8 cellular contexts compared by ENCODE assay signal in the genomic region with DNA sequence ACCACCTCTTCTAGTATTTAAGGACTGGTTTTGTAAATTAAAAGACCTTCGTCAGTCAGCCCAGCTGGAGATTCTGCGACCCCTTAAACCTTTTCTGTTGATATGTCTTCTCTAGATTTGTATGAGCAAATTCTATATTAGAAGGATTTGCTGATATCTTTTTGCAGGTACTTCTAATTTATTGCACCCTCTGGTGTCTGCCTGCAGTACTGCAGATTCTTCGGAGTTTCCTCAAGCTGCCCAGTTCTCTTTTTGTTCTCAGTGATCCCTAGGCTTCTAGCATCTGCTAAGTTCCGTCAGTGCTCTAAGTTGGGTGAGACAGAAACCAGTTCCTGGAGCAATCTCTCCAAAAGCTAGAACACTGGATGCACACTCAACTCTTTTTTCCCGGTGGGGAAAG.
DNase-seq lines count a peak whose midpoint lies in the region; ATAC-seq, FAIRE-seq and TF ChIP-seq lines count a peak whose summit lies in the region.

No MANE protein-coding gene starts in this region.

- peak; percentile 82 for ATAC-seq in GM12878

- H3K79me2 ChIP-seq in DOHH2 (ENCODE audit: control insufficient read depth, low read length) (no peaks in the 10 kb centered on the region), GM12878 (ENCODE audit: control insufficient read depth, insufficient read depth, low read length) (no peaks in the 10 kb centered on the region), keratinocyte (ENCODE audit: control insufficient read depth, insufficient read depth, low read length) (no peaks in the 10 kb centered on the region)

- FAIRE-seq in GM12878 (lab: Jason Lieb, UNC) (peak; percentile 90), keratinocyte (lab: Jason Lieb, UNC) (no peak)

- H3K4me1 ChIP-seq in DOHH2 (ENCODE audit: control insufficient read depth, low read length) (no peaks in the 10 kb centered on the region), SJSA1 (replicated peaks) (no peaks in the 10 kb centered on the region), GM12878 (ENCODE audit: control insufficient read depth, insufficient read depth, low read length) (no peaks in the 10 kb centered on the region), keratinocyte (ENCODE audit: control insufficient read depth, extremely low read depth, insufficient read depth, low read length) (no peaks in the 10 kb centered on the region)

- H4K20me1 ChIP-seq in DOHH2 (ENCODE audit: control insufficient read depth, insufficient read depth, low read depth, low read length) (no peaks in the 10 kb centered on the region), GM12878 (ENCODE audit: control insufficient read depth, insufficient read depth) (no peaks in the 10 kb centered on the region), keratinocyte (ENCODE audit: control insufficient read depth, extremely low read depth, insufficient read depth, low read length) (no peaks in the 10 kb centered on the region)

- no peak overlapping the region for H2AFZ ChIP-seq in GM12878 (ENCODE audit: control insufficient read depth, low read depth, low read length)
- H2AFZ ChIP-seq in keratinocyte (ENCODE audit: control insufficient read depth, low read length), result no peak overlapping the region

- TF ChIP-seq RAD21 in GM12878 (IDR thresholded peaks at IDR 0.05; ENCODE audit: insufficient read depth, low read depth, low read length), result peak; percentile 66

- no peaks in the 10 kb centered on the region for H3K9me2 ChIP-seq in DOHH2 (replicated peaks; ENCODE audit: control insufficient read depth, low read length)

- H3K4me3 ChIP-seq in DOHH2 (ENCODE audit: low read length) (no peak overlapping the region), HL-60 (replicated peaks; ENCODE audit: insufficient read depth, low read length) (no peak overlapping the region), SJSA1 (no peak overlapping the region), GM12878 (no peak overlapping the region), keratinocyte (ENCODE audit: control insufficient read depth in 2 of 3, extremely low read depth in 1 of 3, insufficient read depth in 2 of 3, low read depth in 1 of 3, low read length in 3 of 3) (no peak overlapping the region)

- DNase-seq in GM20000 (ENCODE audit: low spot score), result peak; percentile 14
- peak in 1 of 2 experiments; percentile 73 for DNase-seq in HL-60 (ENCODE audit: low read depth in 1 of 2, low spot score in 1 of 2)
- peak; percentile 30 to 47 for DNase-seq in SJSA1 (ENCODE audit: low read depth in 1 of 2, low spot score in 2 of 2)
- peak; percentile 8 for DNase-seq in GM12878 (ENCODE audit: low read depth, low spot score)
- no peak for DNase-seq in keratinocyte (ENCODE audit: low read depth, low spot score)
- peak; percentile 22 for DNase-seq in stimulated activated CD4-positive, alpha-beta T cell treated with anti-CD3 and anti-CD28 coated beads, Interleukin-4, amount 100 ng/mL, for 1 hour
- no peak for DNase-seq in GM19240 (ENCODE audit: insufficient read length, low spot score)

- H3K4me2 ChIP-seq in DOHH2 (ENCODE audit: low read length) (no peak overlapping the region), GM12878 (ENCODE audit: control insufficient read depth, insufficient read depth) (no peak overlapping the region), keratinocyte (ENCODE audit: control insufficient read depth, extremely low read depth, insufficient read depth, low read depth, low read length) (no peak overlapping the region)

- SMC1A ChIA-PET in GM12878 (lab: Charles Lee; ENCODE audit: uncharacterized antibody, unreplicated experiment), result interaction anchor here (0.7 to 3.5 kb wide), 17 partner anchors 10 to 1450 kb away, joined by 3 to 38 read pairs (median 3); no protein-coding TSS in a partner anchor

- in situ Hi-C loops in GM12878 (cut with MboI), result loop anchor here (5.0 to 25.0 kb wide), 2 partner anchors 279 to 1454 kb away; no protein-coding TSS in a partner anchor

- no peaks in the 10 kb centered on the region for H3K9me1 ChIP-seq in keratinocyte (ENCODE audit: control insufficient read depth, extremely low read depth, insufficient read depth, low read length)

- TF ChIP-seq CTCF in DOHH2 (IDR thresholded peaks at IDR 0.05; ENCODE audit: low read depth, low read length, poor library complexity, severe bottlenecking) (peak; percentile 81), GM20000 (IDR thresholded peaks at IDR 0.05; ENCODE audit: extremely low read depth, missing control alignments) (peak; percentile 69), HL-60 (IDR thresholded peaks at IDR 0.05; ENCODE audit: insufficient read depth, low read length) (peak; percentile 53), GM12878 (IDR thresholded peaks at IDR 0.05 in 2 of 3, conservative IDR thresholded peaks at IDR 0.05 in 1 of 3; ENCODE audit: control insufficient read depth in 2 of 3, extremely low read depth in 1 of 3, insufficient read depth in 1 of 3, low read depth in 3 of 3, low read length in 3 of 3) (peak; percentile 69 to 80 (median 74)), keratinocyte (optimal IDR thresholded peaks at IDR 0.05 in 1 of 3, IDR thresholded peaks at IDR 0.05 in 1 of 3, conservative IDR thresholded peaks at IDR 0.05 in 1 of 3; ENCODE audit: extremely low read depth in 1 of 3, insufficient read depth in 2 of 3, low read length in 3 of 3) (peak; percentile 47 to 73 (median 67))

- H3K9ac ChIP-seq in GM12878 (ENCODE audit: control insufficient read depth, insufficient read depth, low read length) (no peak overlapping the region), keratinocyte (ENCODE audit: control insufficient read depth, extremely low read depth, insufficient read depth, low read length) (no peak overlapping the region)

- POLR2A ChIA-PET in GM12878 (lab: Charles Lee), result no interaction called here

- WGBS in GM12878 (ENCODE audit: insufficient coverage, insufficient replicate concordance, low lambda C conversion rate, missing lambda C conversion rate), result 5% methylated on average over 5 of the region's 5 CpGs

- H3K9me3 ChIP-seq in DOHH2 (ENCODE audit: control insufficient read depth, insufficient read depth, low read length) (no peaks in the 10 kb centered on the region), SJSA1 (replicated peaks) (no peaks in the 10 kb centered on the region), GM12878 (replicated peaks; ENCODE audit: control insufficient read depth, insufficient read depth, low read length) (no peaks in the 10 kb centered on the region), keratinocyte (ENCODE audit: control insufficient read depth, low read depth, low read length) (no peaks in the 10 kb centered on the region)

- TF ChIP-seq POLR2A in GM12878 (IDR thresholded peaks at IDR 0.05; ENCODE audit: low read depth, low read length), result no peak

- dilution Hi-C loops in keratinocyte (cut with MboI; ENCODE audit: extremely low pct_ligation_motif_present, low sequenced_read_pairs), result no loop called here

- H3K27ac ChIP-seq in DOHH2 (ENCODE audit: low read depth, low read length), result no peak overlapping the region
- no peak overlapping the region for H3K27ac ChIP-seq in HL-60 (replicated peaks)
- no peak overlapping the region for H3K27ac ChIP-seq in SJSA1
- H3K27ac ChIP-seq in GM12878 (ENCODE audit: control insufficient read depth, insufficient read depth), result no peak overlapping the region
- no peak overlapping the region for H3K27ac ChIP-seq in keratinocyte (ENCODE audit: control insufficient read depth, insufficient read depth, low read length)

- TF ChIP-seq EP300 in GM12878 (IDR thresholded peaks at IDR 0.05; ENCODE audit: borderline replicate concordance in 1 of 2, control insufficient read depth in 1 of 2, low read depth in 2 of 2, low read length in 2 of 2), result no peak

- RAD21 ChIA-PET in GM12878 (lab: Charles Lee; ENCODE audit: unreplicated experiment), result interaction anchor here (1.2 to 3.7 kb wide), 5 partner anchors 107 to 283 kb away, joined by 3 to 37 read pairs (median 4); no protein-coding TSS in a partner anchor

- H3K36me3 ChIP-seq in DOHH2 (ENCODE audit: control insufficient read depth, low read length), result no peaks in the 10 kb centered on the region
- no peaks in the 10 kb centered on the region for H3K36me3 ChIP-seq in SJSA1
- no peaks in the 10 kb centered on the region for H3K36me3 ChIP-seq in GM12878 (ENCODE audit: control insufficient read depth in 2 of 2, insufficient read depth in 2 of 2, low read length in 1 of 2)
- no peaks in the 10 kb centered on the region for H3K36me3 ChIP-seq in keratinocyte (ENCODE audit: control insufficient read depth in 2 of 2, extremely low read depth in 1 of 2, insufficient read depth in 2 of 2, low read length in 2 of 2)

- intact Hi-C loops in GM12878 (cut with micrococcal nuclease; ENCODE audit: unreplicated experiment), result loop anchor here (1.0 to 5.0 kb wide), 3 partner anchors 114 to 1449 kb away; no protein-coding TSS in a partner anchor

- no peaks in the 10 kb centered on the region for H3K27me3 ChIP-seq in DOHH2 (ENCODE audit: control insufficient read depth, low read length)
- no peaks in the 10 kb centered on the region for H3K27me3 ChIP-seq in HL-60 (ENCODE audit: insufficient read depth, poor library complexity, severe bottlenecking)
- no peaks in the 10 kb centered on the region for H3K27me3 ChIP-seq in SJSA1 (replicated peaks)
- no peaks in the 10 kb centered on the region for H3K27me3 ChIP-seq in GM12878 (replicated peaks in 1 of 2; ENCODE audit: control insufficient read depth in 2 of 2, insufficient read depth in 2 of 2, low read length in 1 of 2)
- no peaks in the 10 kb centered on the region for H3K27me3 ChIP-seq in keratinocyte (ENCODE audit: control insufficient read depth, extremely low read depth, insufficient read depth, low read length)

- BruUV-seq in GM12878 (replicated peaks; lab: Mats Ljungman, UMichigan), result no TSS peak

- CTCF ChIA-PET in GM12878 (lab: Yijun Ruan, JAX), result interaction anchor here (0.6 to 4.6 kb wide), 25 partner anchors 11 to 1188 kb away, joined by 3 to 145 read pairs (median 4); no protein-coding TSS in a partner anchor

- H3F3A ChIP-seq in DOHH2 (ENCODE audit: control insufficient read depth, insufficient read depth), result no peaks in the 10 kb centered on the region

TF ChIP-seq in GM12878, 131 proteins besides CTCF, POLR2A, EP300 and RAD21 (continues in another document):
- TF ChIP-seq SPI1 (IDR thresholded peaks at IDR 0.05; ENCODE audit: borderline replicate concordance, insufficient read depth, low read depth, low read length) (peak; percentile 58; the same call in 1 of the 2 replicates), SP1 (IDR thresholded peaks at IDR 0.05; ENCODE audit: low read depth, low read length) (no peak), SMC3 (IDR thresholded peaks at IDR 0.05; ENCODE audit: borderline replicate concordance, low read length) (peak; percentile 92), YY1 (IDR thresholded peaks at IDR 0.05; ENCODE audit: low read depth, low read length) (0 out of 2 replicates have a peak, but pooled peaks have one; percentile 35), BCL11A (IDR thresholded peaks at IDR 0.05; ENCODE audit: low read depth, low read length) (no peak)

Comparison
In these comparisons a context has a peak if more than half of its experiments do, and no peak if none do; other contexts are left out.
1. DNase-seq: peak in GM20000 (single experiment), SJSA1 (2 of 2), GM12878 (single experiment) and stimulated activated CD4-positive, alpha-beta T cell treated with anti-CD3 and anti-CD28 coated beads, Interleukin-4, amount 100 ng/mL, for 1 hour (single experiment); none in keratinocyte (single experiment) and GM19240 (single experiment).
2. Peak in every context shown above with its lines, with median percentiles within 50 percentile points of each other: CTCF ChIP-seq.